15 cellular contexts compared by ENCODE assay signal in genomic region chr19:41330946-41331678, GRCh38. TPM values are rescaled to one million over a fixed set of nuclear protein-coding genes. Genes with fewer than 3 reads are reported as not detected.
DNase-seq lines count a peak whose midpoint lies in the region; ATAC-seq, FAIRE-seq and TF ChIP-seq lines count a peak whose summit lies in the region.
"Had no signal": no experiment of that assay in that cellular context is flagged by ENCODE, and none has a peak within 500 bp of the region (broad histone marks: within the 10 kb centered on the region; RNA-seq: fewer than 3 reads in every experiment).

No MANE protein-coding gene starts in this region.

- H2BK12ac ChIP-seq in H9 (ENCODE audit: insufficient read length, low read depth, low read length): no peak overlapping the region

- H2BK120ac ChIP-seq in H9 (ENCODE audit: low read depth, low read length, poor library complexity, severe bottlenecking): no peak overlapping the region

- TF ChIP-seq POLR2A in K562 (conservative IDR thresholded peaks at IDR 0.05): no peak

- H3K36me3 Mint-ChIP-seq in CD4-positive, alpha-beta T cell (ENCODE audit: low read depth): peaks cover 80% of the 10 kb centered on the region
- H3K36me3 Mint-ChIP-seq in H9 (ENCODE audit: insufficient read depth in 1 of 3, low read depth in 3 of 3) (peaks cover 0 to 33% (median 0%) of the 10 kb centered on the region in 3 experiments; a peak in 2 of 7 replicates), natural killer cell (no peaks in the 10 kb centered on the region)

- H3K14ac ChIP-seq in H9 (ENCODE audit: insufficient read depth, low read length): no peak overlapping the region

- no peak overlapping the region for H2BK5ac ChIP-seq in H9 (ENCODE audit: insufficient read length, low read length)

- no peak overlapping the region for H4K8ac ChIP-seq in H9 (replicated peaks; ENCODE audit: insufficient read length, low read depth, low read length)

- peak overlapping the region; percentile 20 for H3K4me2 ChIP-seq in H9 (ENCODE audit: insufficient read depth, insufficient read length, low read length)
- no peak overlapping the region for H3K4me2 ChIP-seq in K562 (ENCODE audit: insufficient read depth, low read length)

- no peak overlapping the region for H3T11ph ChIP-seq in H9 (ENCODE audit: low read length)

- H3K9me3 Mint-ChIP-seq in CD4-positive, alpha-beta T cell: no peaks in the 10 kb centered on the region
- H3K9me3 Mint-ChIP-seq in H9 (no peaks in the 10 kb centered on the region), natural killer cell (no peaks in the 10 kb centered on the region)

- CTCF ChIA-PET in CD4-positive, alpha-beta T cell (lab: Charles Lee): interaction anchor here (0.6 to 0.7 kb wide), 3 partner anchors 73 to 958 kb away, joined by 3 read pairs; no protein-coding TSS in a partner anchor
- CTCF ChIA-PET in K562 (lab: Yijun Ruan, JAX; ENCODE audit: low intra/inter-chr PET ratio): no interaction called here

- H3K23ac ChIP-seq in H9 (ENCODE audit: insufficient read length, low read depth, low read length): no peak overlapping the region

- H3K27me3 Mint-ChIP-seq in CD4-positive, alpha-beta T cell: no peaks in the 10 kb centered on the region
- no peaks in the 10 kb centered on the region for H3K27me3 Mint-ChIP-seq in H9 (ENCODE audit: low read depth)
- no peaks in the 10 kb centered on the region for H3K27me3 Mint-ChIP-seq in natural killer cell (ENCODE audit: low read depth in 2 of 2)

- no peak for FAIRE-seq in K562 (lab: Jason Lieb, UNC)
- FAIRE-seq: endothelial cell of umbilical vein, GM12892 had no signal

- H3K4me3 ChIP-seq in K562: no peak overlapping the region
- H3K4me3 ChIP-seq: tibial artery had no signal

- intact Hi-C loops in CD4-positive, alpha-beta T cell (cut with DNase I, micrococcal nuclease): no loop called here
- intact Hi-C loops in K562 (cut with micrococcal nuclease) (no loop called here), natural killer cell (cut with micrococcal nuclease) (no loop called here)

- no peaks in the 10 kb centered on the region for H3K9me3 ChIP-seq in CD4-positive, alpha-beta T cell (ENCODE audit: control insufficient read depth, low read length)
- no peaks in the 10 kb centered on the region for H3K9me3 ChIP-seq in H9 (ENCODE audit: control insufficient read depth, low read depth, low read length)
- no peaks in the 10 kb centered on the region for H3K9me3 ChIP-seq in K562 (replicated peaks; ENCODE audit: control insufficient read depth, insufficient read depth, low read depth, low read length)
- H3K9me3 ChIP-seq: tibial artery had no signal

- DNase-seq in CD4-positive, alpha-beta T cell: no peak
- DNase-seq in H9: peak; percentile 57
- peak in 1 of 4 experiments; percentile 44 for DNase-seq in K562 (ENCODE audit: extremely low read depth in 1 of 4, low spot score in 3 of 4)
- no peak for DNase-seq in natural killer cell
- DNase-seq in dermis blood vessel endothelial cell: no peak
- no peak for DNase-seq in kidney glomerular epithelial cell (lab: John Stamatoyannopoulos, UW)
- DNase-seq: C1 segment of cervical spinal cord, IMR-90, NCI-H1105, NCI-H345, PC-3, tibial artery had no signal

- H3K27ac ChIP-seq in CD4-positive, alpha-beta T cell (ENCODE audit: low read depth, low read length): no peak overlapping the region
- H3K27ac ChIP-seq in H9 (ENCODE audit: insufficient read length, low read depth, low read length): no peak overlapping the region
- H3K27ac ChIP-seq in K562 (ENCODE audit: extremely low read depth, low read depth, low read length): no peak overlapping the region
- H3K27ac ChIP-seq: tibial artery had no signal

- H3K27me3 ChIP-seq in CD4-positive, alpha-beta T cell (ENCODE audit: control insufficient read depth, insufficient read depth, low read length): no peaks in the 10 kb centered on the region
- H3K27me3 ChIP-seq in H9 (ENCODE audit: insufficient read depth, low read length) (no peaks in the 10 kb centered on the region), K562 (ENCODE audit: control insufficient read depth in 2 of 2, insufficient read depth in 2 of 2, low read length in 2 of 2) (no peaks in the 10 kb centered on the region)
- H3K27me3 ChIP-seq: tibial artery had no signal

- H3K4me1 ChIP-seq in H9 (ENCODE audit: insufficient read depth, low read length) (peaks cover 5% of the 10 kb centered on the region; the same call in 1 of the 2 replicates), K562 (replicated peaks in 1 of 2; ENCODE audit: control insufficient read depth in 2 of 2, insufficient read depth in 2 of 2, low read length in 2 of 2) (peaks cover 18 to 30% of the 10 kb centered on the region in 2 experiments)

- H3K18ac ChIP-seq in H9 (ENCODE audit: insufficient read length, low read depth, low read length): no peak overlapping the region

- H3K4ac ChIP-seq in H9 (ENCODE audit: low read depth, low read length): no peak overlapping the region

- H3K56ac ChIP-seq in H9 (ENCODE audit: insufficient read length, low read depth, low read length): no peak overlapping the region

- H3K4me1 Mint-ChIP-seq in CD4-positive, alpha-beta T cell (ENCODE audit: low read depth): peaks cover 63% of the 10 kb centered on the region
- peaks cover 15 to 35% of the 10 kb centered on the region in 2 experiments for H3K4me1 Mint-ChIP-seq in H9
- peaks cover 66% of the 10 kb centered on the region in 2 donors for H3K4me1 Mint-ChIP-seq in natural killer cell

- H4K5ac ChIP-seq in H9 (ENCODE audit: insufficient read length, low read depth, low read length): no peak overlapping the region

- H4K91ac ChIP-seq in H9 (ENCODE audit: insufficient read length, low read depth, low read length): no peak overlapping the region

- H4K20me1 ChIP-seq in H9 (ENCODE audit: control insufficient read depth, insufficient read depth, insufficient read length) (peaks cover 3% of the 10 kb centered on the region), K562 (replicated peaks; ENCODE audit: control insufficient read depth, insufficient read depth, low read length) (peaks cover 3% of the 10 kb centered on the region; the same call in 1 of the 2 replicates)

- H2BK20ac ChIP-seq in H9 (ENCODE audit: low read depth, low read length, poor library complexity, severe bottlenecking): no peak overlapping the region

- no peaks in the 10 kb centered on the region for H3K79me1 ChIP-seq in H9 (ENCODE audit: insufficient read depth, low read depth, low read length, poor library complexity, severe bottlenecking)

- H3K9me1 ChIP-seq in K562 (ENCODE audit: control insufficient read depth, insufficient read depth, low read length): peaks cover 3% of the 10 kb centered on the region

- H3K36me3 ChIP-seq in K562 (ENCODE audit: control insufficient read depth, insufficient read depth, low read length): peaks cover 81% of the 10 kb centered on the region; the same call in 2 of the 3 replicates

- no peak for TF ChIP-seq RAD21 in K562 (CRISPR knock-in tag; conservative IDR thresholded peaks at IDR 0.05 in 1 of 2, IDR thresholded peaks at IDR 0.05 in 1 of 2)

- 100% methylated on average over 2 of the region's 47 CpGs for WGBS in H9 (ENCODE audit: extremely low coverage, insufficient read length, low lambda C conversion rate)
- WGBS in K562 (ENCODE audit: insufficient coverage, low coverage, missing lambda C conversion rate): 92% methylated on average over 10 of the region's 47 CpGs

- peak overlapping the region; percentile 53 for H3K4me3 Mint-ChIP-seq in CD4-positive, alpha-beta T cell
- H3K4me3 Mint-ChIP-seq in H9 (peak overlapping the region in 1 of 2 experiments; percentile 66; a peak in 3 of 5 replicates), natural killer cell (peak overlapping the region; percentile 67)

- no peak overlapping the region for H2BK15ac ChIP-seq in H9 (ENCODE audit: low read depth, low read length)

- no TSS peak for BruUV-seq in K562 (replicated peaks; lab: Mats Ljungman, UMichigan)

- no peaks in the 10 kb centered on the region for H3K23me2 ChIP-seq in H9 (ENCODE audit: insufficient read length, low read depth, low read length, poor library complexity, severe bottlenecking)

- TF ChIP-seq EP300 in K562 (IDR thresholded peaks at IDR 0.05; ENCODE audit: low read length): no peak

- in situ Hi-C loops in K562 (cut with MboI): no loop called here

- H3K79me2 ChIP-seq in H9 (ENCODE audit: insufficient read depth, low read length): no peaks in the 10 kb centered on the region
- peaks cover 20% of the 10 kb centered on the region for H3K79me2 ChIP-seq in K562 (ENCODE audit: control insufficient read depth, insufficient read depth, low read length)

- POLR2A ChIA-PET in CD4-positive, alpha-beta T cell (lab: Charles Lee): interaction anchor here (5.6 kb wide), 1 partner anchor 21 kb away, joined by 106 read pairs; the partner anchor contains the start of gene TGFB1
- POLR2A ChIA-PET in K562 (lab: Yijun Ruan, JAX): interaction anchor here (0.7 kb wide), 2 partner anchors 13 to 110 kb away, joined by 3 to 4 read pairs; no protein-coding TSS in a partner anchor

- H2AK5ac ChIP-seq in H9 (ENCODE audit: insufficient read length, low read length): no peak overlapping the region

- no peak for TF ChIP-seq CTCF in CD4-positive, alpha-beta T cell (IDR thresholded peaks at IDR 0.05)
- TF ChIP-seq CTCF in H9 (conservative IDR thresholded peaks at IDR 0.05): no peak
- no peak for TF ChIP-seq CTCF in K562 (IDR thresholded peaks at IDR 0.05 in 2 of 3, conservative IDR thresholded peaks at IDR 0.05 in 1 of 3; ENCODE audit: insufficient read depth in 2 of 3, low read depth in 1 of 3, low read length in 3 of 3)
- TF ChIP-seq CTCF in natural killer cell (IDR thresholded peaks at IDR 0.05): no peak

- ATAC-seq in CD4-positive, alpha-beta T cell (ENCODE audit: poor library complexity): no peak
- peak; percentile 40 for ATAC-seq in K562
- no peak for ATAC-seq in natural killer cell
- no peak for ATAC-seq in HG03039 (IDR thresholded peaks at IDR 0.05; ENCODE audit: unreplicated experiment)
- ATAC-seq: PC-3 had no signal

- peak overlapping the region; percentile 81 for H3K27ac Mint-ChIP-seq in CD4-positive, alpha-beta T cell
- H3K27ac Mint-ChIP-seq in H9 (no peak overlapping the region; a peak in 1 of 7 replicates), natural killer cell (peak overlapping the region; percentile 80 to 94)

- H3K9ac ChIP-seq in H9 (ENCODE audit: extremely low read depth, insufficient read length, low read length): no peak overlapping the region
- no peak overlapping the region for H3K9ac ChIP-seq in K562 (ENCODE audit: insufficient read depth in 1 of 2, low read depth in 2 of 2, low read length in 2 of 2)

- H2AFZ ChIP-seq in H9 (ENCODE audit: low read length) (no peak overlapping the region), K562 (ENCODE audit: low read depth, low read length) (no peak overlapping the region)

RNA-seq across cellular contexts. Expression of gene CCDC97, which starts 21.1 kb away (rescaled TPM):
- 10 to 100 TPM; 27.3 to 29.7 TPM for total RNA-seq in CD4-positive, alpha-beta T cell
- total RNA-seq in H9 (2021): 37.2 and 39.4 TPM in 2 replicates
- total RNA-seq in K562 (2011; cell fraction: chromatin; rRNA removed; ENCODE audit: low replicate concordance): 9.7 and 23.9 TPM in 2 replicates
- 14.2 and 16.3 TPM in 2 replicates for total RNA-seq in K562 (2011; cell fraction: nucleolus; rRNA removed)
- total RNA-seq in K562 (2011; cell fraction: nucleoplasm; rRNA removed): 17.3 and 25.1 TPM in 2 replicates
- total RNA-seq in K562 (2014; rRNA removed): 8.0 and 10.8 TPM in 2 replicates
- 2.2 and 3.3 TPM in 2 replicates for total RNA-seq in K562 (2014; rRNA removed; fragmentation: Illumina TruSeq; extraction: Trizol)
- 5.5 and 7.0 TPM in 2 replicates for total RNA-seq in K562 (2015; rRNA removed; fragmentation: Illumina TruSeq; extraction: Trizol)
- total RNA-seq in K562 (2021): 16.5 and 18.0 TPM in 2 replicates
- 3.6 and 5.0 TPM in 2 replicates for polyA plus RNA-seq in K562 (2011; rRNA removed)
- 6.2 and 8.2 TPM in 2 replicates for polyA plus RNA-seq in K562 (2011; cell fraction: cytosol; rRNA removed)
- 4.3 and 6.3 TPM in 2 replicates for polyA plus RNA-seq in K562 (2011; cell fraction: nucleus; rRNA removed)
- polyA plus RNA-seq in K562 (2012): 10.0 and 27.9 TPM in 2 replicates
- 9.8 and 13.2 TPM in 2 replicates for polyA plus RNA-seq in K562 (2014; fragmentation: Illumina TruSeq; extraction: Trizol)
- polyA plus RNA-seq in K562 (2014; fragmentation: Nextera tagmentation; extraction: Ambion mirVana): under 1 TPM; 0.60 to 0.79 TPM
- polyA plus RNA-seq in K562 (2014; rRNA removed): 8.8 and 11.3 TPM in 2 replicates
- 3.7 and 4.4 TPM in 2 replicates for polyA minus RNA-seq in K562 (2011; rRNA and poly(A)+ RNA removed)
- polyA minus RNA-seq in K562 (2011; cell fraction: cytosol; rRNA and poly(A)+ RNA removed): 3.2 and 4.2 TPM in 2 replicates
- 6.8 and 8.3 TPM in 2 replicates for polyA minus RNA-seq in K562 (2011; cell fraction: nucleus; rRNA and poly(A)+ RNA removed)
- total RNA-seq in natural killer cell: 10 to 100 TPM; 41.1 to 44.3 (median 44.0) TPM
- total RNA-seq in dermis blood vessel endothelial cell: 7.5 and 13.2 TPM in 2 replicates

RNA-seq across cellular contexts. Expression of gene TGFB1, which starts 22.6 kb away (rescaled TPM):
- total RNA-seq in CD4-positive, alpha-beta T cell: 100 to 1,000 TPM; 406 to 416 TPM
- total RNA-seq in H9 (2021): 30.1 and 31.3 TPM in 2 replicates
- 64.3 and 157 TPM in 2 replicates for total RNA-seq in K562 (2011; cell fraction: chromatin; rRNA removed; ENCODE audit: low replicate concordance)
- total RNA-seq in K562 (2011; cell fraction: nucleolus; rRNA removed): 136 and 144 TPM in 2 replicates
- total RNA-seq in K562 (2011; cell fraction: nucleoplasm; rRNA removed): 124 and 158 TPM in 2 replicates
- total RNA-seq in K562 (2014; rRNA removed): 18.6 and 25.8 TPM in 2 replicates
- total RNA-seq in K562 (2014; rRNA removed; fragmentation: Illumina TruSeq; extraction: Trizol): 10.4 and 12.3 TPM in 2 replicates
- 14.7 and 17.2 TPM in 2 replicates for total RNA-seq in K562 (2015; rRNA removed; fragmentation: Illumina TruSeq; extraction: Trizol)
- 131 and 159 TPM in 2 replicates for total RNA-seq in K562 (2021)
- 11.8 and 13.4 TPM in 2 replicates for polyA plus RNA-seq in K562 (2011; rRNA removed)
- polyA plus RNA-seq in K562 (2011; cell fraction: cytosol; rRNA removed): 15.8 and 29.1 TPM in 2 replicates
- polyA plus RNA-seq in K562 (2011; cell fraction: nucleus; rRNA removed): 32.7 and 67.7 TPM in 2 replicates
- 114 and 117 TPM in 2 replicates for polyA plus RNA-seq in K562 (2012)
- 45.7 and 64.4 TPM in 2 replicates for polyA plus RNA-seq in K562 (2014; fragmentation: Illumina TruSeq; extraction: Trizol)
- polyA plus RNA-seq in K562 (2014; fragmentation: Nextera tagmentation; extraction: Ambion mirVana): under 1 TPM; 0.24 to 0.77 TPM
- 35.2 and 37.8 TPM in 2 replicates for polyA plus RNA-seq in K562 (2014; rRNA removed)
- 8.5 and 9.4 TPM in 2 replicates for polyA minus RNA-seq in K562 (2011; rRNA and poly(A)+ RNA removed)
- polyA minus RNA-seq in K562 (2011; cell fraction: cytosol; rRNA and poly(A)+ RNA removed): 77.3 and 101 TPM in 2 replicates
- polyA minus RNA-seq in K562 (2011; cell fraction: nucleus; rRNA and poly(A)+ RNA removed): 19.0 and 20.9 TPM in 2 replicates
- 100 to 1,000 TPM; 682 to 761 (median 729) TPM for total RNA-seq in natural killer cell
- 19.4 and 74.5 TPM in 2 replicates for total RNA-seq in dermis blood vessel endothelial cell

RNA-seq across cellular contexts. Expression of gene B9D2, which starts 32.8 kb away (rescaled TPM):
- total RNA-seq in CD4-positive, alpha-beta T cell: 10 to 100 TPM; 21.1 to 26.8 TPM
- total RNA-seq in H9 (2021) (4.8 and 5.2 TPM in 2 replicates), K562 (2014; rRNA removed) (3.5 and 6.7 TPM in 2 replicates), K562 (2014; rRNA removed; fragmentation: Illumina TruSeq; extraction: Trizol) (0.54 and 1.6 TPM in 2 replicates), K562 (2015; rRNA removed; fragmentation: Illumina TruSeq; extraction: Trizol) (5.2 and 5.5 TPM in 2 replicates), K562 (2021) (6.0 and 6.9 TPM in 2 replicates), natural killer cell (10 to 100 TPM; 18.1 to 22.2 (median 18.7) TPM), dermis blood vessel endothelial cell (6.8 and 7.9 TPM in 2 replicates)
- 2.5 and 4.1 TPM in 2 replicates for total RNA-seq in K562 (2011; cell fraction: chromatin; rRNA removed; ENCODE audit: low replicate concordance)
- total RNA-seq in K562 (2011; cell fraction: nucleolus; rRNA removed): 2.6 and 4.3 TPM in 2 replicates
- 2.5 and 2.7 TPM in 2 replicates for total RNA-seq in K562 (2011; cell fraction: nucleoplasm; rRNA removed)
- polyA plus RNA-seq in K562 (2011; rRNA removed) (2.8 and 5.8 TPM in 2 replicates), K562 (2014; fragmentation: Illumina TruSeq; extraction: Trizol) (2.2 and 3.4 TPM in 2 replicates), K562 (2014; fragmentation: Nextera tagmentation; extraction: Ambion mirVana) (1 to 10 TPM in 1 of 2 experiments, under 1 TPM in 1; 0.83 to 1.4 TPM), K562 (2014; rRNA removed) (3.4 and 3.5 TPM in 2 replicates)
- polyA plus RNA-seq in K562 (2011; cell fraction: cytosol; rRNA removed): 5.3 and 10.7 TPM in 2 replicates
- polyA plus RNA-seq in K562 (2011; cell fraction: nucleus; rRNA removed): 5.0 and 5.1 TPM in 2 replicates
- polyA plus RNA-seq in K562 (2012): 9.2 and 11.3 TPM in 2 replicates
- 0.69 and 0.84 TPM in 2 replicates for polyA minus RNA-seq in K562 (2011; rRNA and poly(A)+ RNA removed)
- polyA minus RNA-seq in K562 (2011; cell fraction: cytosol; rRNA and poly(A)+ RNA removed): 2.3 and 2.5 TPM in 2 replicates
- polyA minus RNA-seq in K562 (2011; cell fraction: nucleus; rRNA and poly(A)+ RNA removed): 1.9 and 2.3 TPM in 2 replicates

RNA-seq across cellular contexts. Expression of gene TMEM91, which starts 45.2 kb away (rescaled TPM):
- total RNA-seq in CD4-positive, alpha-beta T cell: 1 to 10 TPM; 6.8 to 7.7 TPM
- total RNA-seq in H9 (2021): 5.7 and 6.1 TPM in 2 replicates
- total RNA-seq in K562 (2011; cell fraction: chromatin; rRNA removed; ENCODE audit: low replicate concordance): 24.4 and 50.0 TPM in 2 replicates
- total RNA-seq in K562 (2011; cell fraction: nucleolus; rRNA removed): 29.5 and 29.9 TPM in 2 replicates
- 34.4 and 41.6 TPM in 2 replicates for total RNA-seq in K562 (2011; cell fraction: nucleoplasm; rRNA removed)
- total RNA-seq in K562 (2014; rRNA removed): 2.8 and 4.3 TPM in 2 replicates
- total RNA-seq in K562 (2014; rRNA removed; fragmentation: Illumina TruSeq; extraction: Trizol): 1.5 and 1.6 TPM in 2 replicates
- total RNA-seq in K562 (2015; rRNA removed; fragmentation: Illumina TruSeq; extraction: Trizol): 1.7 and 1.8 TPM in 2 replicates
- total RNA-seq in K562 (2021): 2.3 and 2.7 TPM in 2 replicates
- polyA plus RNA-seq in K562 (2011; rRNA removed): 3.0 and 3.9 TPM in 2 replicates
- polyA plus RNA-seq in K562 (2011; cell fraction: cytosol; rRNA removed): 2.3 and 3.1 TPM in 2 replicates
- 18.6 and 23.2 TPM in 2 replicates for polyA plus RNA-seq in K562 (2011; cell fraction: nucleus; rRNA removed)
- polyA plus RNA-seq in K562 (2012): 2.8 and 6.9 TPM in 2 replicates
- 3.0 and 3.1 TPM in 2 replicates for polyA plus RNA-seq in K562 (2014; fragmentation: Illumina TruSeq; extraction: Trizol)
- 1 to 10 TPM; 1.2 to 1.8 TPM for polyA plus RNA-seq in K562 (2014; fragmentation: Nextera tagmentation; extraction: Ambion mirVana)
- 3.1 and 5.2 TPM in 2 replicates for polyA plus RNA-seq in K562 (2014; rRNA removed)
- 1.9 and 2.4 TPM in 2 replicates for polyA minus RNA-seq in K562 (2011; rRNA and poly(A)+ RNA removed)
- 2.0 and 3.7 TPM in 2 replicates for polyA minus RNA-seq in K562 (2011; cell fraction: cytosol; rRNA and poly(A)+ RNA removed)
- polyA minus RNA-seq in K562 (2011; cell fraction: nucleus; rRNA and poly(A)+ RNA removed): 5.4 and 6.3 TPM in 2 replicates
- total RNA-seq in natural killer cell: 10 to 100 TPM; 13.6 to 22.8 (median 20.8) TPM
- 4.7 and 9.2 TPM in 2 replicates for total RNA-seq in dermis blood vessel endothelial cell

Comparison
In these comparisons a context has a peak if more than half of its experiments do, and no peak if none do; other contexts are left out.
1. H3K27ac Mint-ChIP-seq: peak in CD4-positive, alpha-beta T cell (single experiment) and natural killer cell (2 of 2); none in H9 (0 of 3).